In genomic region chr19:55156202-55157063, GRCh38 we compare ENCODE assay signal across 8 cellular contexts. TPM values are rescaled to one million over a fixed set of nuclear protein-coding genes. Genes with fewer than 3 reads are reported as not detected.
A peak's percentile ranks its signal among the peaks of the same experiment; 100 is the strongest.
DNase-seq lines count a peak whose midpoint lies in the region; ATAC-seq and TF ChIP-seq lines count a peak whose summit lies in the region.

No MANE protein-coding gene starts in this region.

- H3K18ac ChIP-seq in H9 (ENCODE audit: insufficient read length, low read depth, low read length): no peak overlapping the region

- H3K9me2 ChIP-seq in PC-3 (replicated peaks; ENCODE audit: low read length): no peaks in the 10 kb centered on the region

- H3K27ac Mint-ChIP-seq in H9: peak overlapping the region; percentile 93 to 94 (median 94); a peak in 6 of 7 replicates
- no peak overlapping the region for H3K27ac Mint-ChIP-seq in effector memory CD8-positive, alpha-beta T cell

- H3K36me3 ChIP-seq in PC-3 (ENCODE audit: low read depth, low read length): no peaks in the 10 kb centered on the region

- intact Hi-C loops in PC-3 (cut with micrococcal nuclease): no loop called here

- no peak overlapping the region for H2BK15ac ChIP-seq in H9 (ENCODE audit: low read depth, low read length)

- no peaks in the 10 kb centered on the region for H3K79me2 ChIP-seq in H9 (ENCODE audit: insufficient read depth, low read length)
- H3K79me2 ChIP-seq in PC-3 (ENCODE audit: low read length): no peaks in the 10 kb centered on the region

- POLR2A ChIA-PET in PC-3 (lab: Charles Lee; ENCODE audit: unreplicated experiment): interaction anchor here (0.6 to 0.7 kb wide), 3 partner anchors 254 to 443 kb away, joined by 4 to 23 read pairs (median 10); no protein-coding TSS in a partner anchor

- TF ChIP-seq CTCF in H9 (conservative IDR thresholded peaks at IDR 0.05): no peak
- no peak for TF ChIP-seq CTCF in PC-3 (conservative IDR thresholded peaks at IDR 0.05; ENCODE audit: low read depth, low read length)

- H2AK5ac ChIP-seq in H9 (ENCODE audit: insufficient read length, low read length): no peak overlapping the region

- no peak overlapping the region for H3K56ac ChIP-seq in H9 (ENCODE audit: insufficient read length, low read depth, low read length)

- H3T11ph ChIP-seq in H9 (ENCODE audit: low read length): no peak overlapping the region

- H3K27me3 ChIP-seq in H9 (ENCODE audit: insufficient read depth, low read length): no peaks in the 10 kb centered on the region
- no peaks in the 10 kb centered on the region for H3K27me3 ChIP-seq in PC-3 (ENCODE audit: low read length)

- H3K4me1 Mint-ChIP-seq in H9: peaks cover 18 to 27% of the 10 kb centered on the region in 2 experiments
- H3K4me1 Mint-ChIP-seq in effector memory CD8-positive, alpha-beta T cell (ENCODE audit: low read depth in 2 of 2): peaks cover 24 to 25% of the 10 kb centered on the region in 2 donors

- H3K23ac ChIP-seq in H9 (ENCODE audit: insufficient read length, low read depth, low read length): no peak overlapping the region

- H3K4me1 ChIP-seq in H9 (ENCODE audit: insufficient read depth, low read length) (no peaks in the 10 kb centered on the region; the same call in 1 of the 2 replicates), PC-3 (ENCODE audit: insufficient read depth, low read length) (peaks cover 21% of the 10 kb centered on the region)

- no TSS peak for BruUV-seq in PC-3 (replicated peaks; lab: Mats Ljungman, UMichigan)

- no peaks in the 10 kb centered on the region for H3K79me1 ChIP-seq in H9 (ENCODE audit: insufficient read depth, low read depth, low read length, poor library complexity, severe bottlenecking)

- peaks cover 19% of the 10 kb centered on the region for H3K27me3 Mint-ChIP-seq in H9 (ENCODE audit: low read depth)
- H3K27me3 Mint-ChIP-seq in effector memory CD8-positive, alpha-beta T cell: peaks cover 31 to 60% of the 10 kb centered on the region in 2 donors

- no peak overlapping the region for H2BK12ac ChIP-seq in H9 (ENCODE audit: insufficient read length, low read depth, low read length)

- H2AFZ ChIP-seq in H9 (ENCODE audit: low read length) (no peak overlapping the region), PC-3 (ENCODE audit: low read length) (peak overlapping the region; percentile 86)

- CTCF ChIA-PET in PC-3 (lab: Charles Lee): interaction anchor here (0.6 to 1.0 kb wide), 4 partner anchors 10 to 525 kb away, joined by 3 to 8 read pairs (median 4); partner anchors contain the start of gene DNAAF3

- no CpG with 5 or more reads among the region's 52 CpGs for WGBS in H9 (ENCODE audit: extremely low coverage, insufficient read length, low lambda C conversion rate)

- H3K4me2 ChIP-seq in H9 (ENCODE audit: insufficient read depth, insufficient read length, low read length) (peak overlapping the region; percentile 89), PC-3 (ENCODE audit: low read length) (peak overlapping the region; percentile 81)

- H4K20me1 ChIP-seq in H9 (ENCODE audit: control insufficient read depth, insufficient read depth, insufficient read length): no peaks in the 10 kb centered on the region
- H4K20me1 ChIP-seq in PC-3 (ENCODE audit: low read length): no peaks in the 10 kb centered on the region

- no peak overlapping the region for H2BK5ac ChIP-seq in H9 (ENCODE audit: insufficient read length, low read length)

- H3K4me3 ChIP-seq in PC-3 (ENCODE audit: low read length): peak overlapping the region; percentile 68

- peak overlapping the region; percentile 81 to 95 for H3K4me3 Mint-ChIP-seq in H9
- H3K4me3 Mint-ChIP-seq in effector memory CD8-positive, alpha-beta T cell: peak overlapping the region; percentile 26 to 34

- no peaks in the 10 kb centered on the region; a peak in 2 of 5 replicates for H3K9me3 Mint-ChIP-seq in H9
- peaks cover 6 to 10% of the 10 kb centered on the region in 2 donors for H3K9me3 Mint-ChIP-seq in effector memory CD8-positive, alpha-beta T cell

- H3K14ac ChIP-seq in H9 (ENCODE audit: insufficient read depth, low read length): peak overlapping the region; percentile 65

- H2BK20ac ChIP-seq in H9 (ENCODE audit: low read depth, low read length, poor library complexity, severe bottlenecking): no peak overlapping the region

- ATAC-seq in PC-3 (peak; percentile 58), GM21515 (IDR thresholded peaks at IDR 0.05; ENCODE audit: unreplicated experiment) (no peak), GM18519 (IDR thresholded peaks at IDR 0.05; ENCODE audit: low FRiP score, unreplicated experiment) (no peak)
- no peak for ATAC-seq in effector memory CD8-positive, alpha-beta T cell (replicated peaks)

- no peak overlapping the region for H4K91ac ChIP-seq in H9 (ENCODE audit: insufficient read length, low read depth, low read length)

- no peak overlapping the region for H2BK120ac ChIP-seq in H9 (ENCODE audit: low read depth, low read length, poor library complexity, severe bottlenecking)

- H4K5ac ChIP-seq in H9 (ENCODE audit: insufficient read length, low read depth, low read length): no peak overlapping the region

- H3F3A ChIP-seq in PC-3 (ENCODE audit: low read length, unreplicated experiment): peaks cover 5% of the 10 kb centered on the region

- H3K27ac ChIP-seq in H9 (ENCODE audit: insufficient read length, low read depth, low read length): no peak overlapping the region
- H3K27ac ChIP-seq in PC-3 (ENCODE audit: low read length): no peak overlapping the region

- peaks cover 23 to 32% (median 28%) of the 10 kb centered on the region in 3 experiments for H3K36me3 Mint-ChIP-seq in H9 (ENCODE audit: insufficient read depth in 1 of 3, low read depth in 3 of 3)
- H3K36me3 Mint-ChIP-seq in effector memory CD8-positive, alpha-beta T cell (ENCODE audit: insufficient read depth): peaks cover 3% of the 10 kb centered on the region

- DNase-seq in 8988T: peak; percentile 75
- peak; percentile 99 for DNase-seq in H9
- peak; percentile 78 for DNase-seq in PC-3
- DNase-seq in effector memory CD8-positive, alpha-beta T cell: no peak
- peak; percentile 75 for DNase-seq in mucosa of gallbladder (ENCODE audit: low spot score)
- DNase-seq in SKM-1 treated with dmso at 0.1 percent for 144 hours (lab: John Stamatoyannopoulos, UW; ENCODE audit: unreplicated experiment): no peak

- H3K9ac ChIP-seq in H9 (ENCODE audit: extremely low read depth, insufficient read length, low read length) (peak overlapping the region; percentile 37), PC-3 (ENCODE audit: low read length) (0 out of 2 replicates have a peak overlapping the region, but pooled peaks have one; percentile 18)

- no peak overlapping the region for H3K4ac ChIP-seq in H9 (ENCODE audit: low read depth, low read length)

- no peak overlapping the region for H4K8ac ChIP-seq in H9 (replicated peaks; ENCODE audit: insufficient read length, low read depth, low read length)

- H3K9me3 ChIP-seq in H9 (ENCODE audit: control insufficient read depth, low read depth, low read length) (no peaks in the 10 kb centered on the region), PC-3 (ENCODE audit: low read length) (no peaks in the 10 kb centered on the region)

- peaks cover 13% of the 10 kb centered on the region for H3K23me2 ChIP-seq in H9 (ENCODE audit: insufficient read length, low read depth, low read length, poor library complexity, severe bottlenecking)

RNA-seq across cellular contexts. Expression of gene TNNI3, which starts 1.1 kb away (rescaled TPM):
- 36.9 and 41.0 TPM in 2 replicates for total RNA-seq in H9 (2021)
- total RNA-seq in PC-3 (2014; rRNA removed): 32.4 and 40.1 TPM in 2 replicates
- not detected for total RNA-seq in mucosa of gallbladder

RNA-seq across cellular contexts. Expression of gene TNNT1, which starts 7.4 kb away (rescaled TPM):
- total RNA-seq in H9 (2021): 124 and 127 TPM in 2 replicates
- total RNA-seq in PC-3 (2014; rRNA removed): 266 and 317 TPM in 2 replicates
- total RNA-seq in mucosa of gallbladder: 0.72 TPM

RNA-seq across cellular contexts. Expression of gene DNAAF3, which starts 10.0 kb away (rescaled TPM):
- 3.0 and 4.6 TPM in 2 replicates for total RNA-seq in H9 (2021)
- total RNA-seq in PC-3 (2014; rRNA removed): 30.0 and 45.7 TPM in 2 replicates
- total RNA-seq in mucosa of gallbladder: 7.3 TPM

RNA-seq across cellular contexts. Expression of gene SYT5, which starts 23.7 kb away (rescaled TPM):
- total RNA-seq in H9 (2021) (3.0 and 4.5 TPM in 2 replicates), PC-3 (2014; rRNA removed) (0.40 and 2.5 TPM in 2 replicates), mucosa of gallbladder (not detected)

RNA-seq across cellular contexts. Expression of gene PPP1R12C, which starts 39.0 kb away (rescaled TPM):
- 79.9 and 87.7 TPM in 2 replicates for total RNA-seq in H9 (2021)
- total RNA-seq in PC-3 (2014; rRNA removed): 136 and 180 TPM in 2 replicates
- 189 TPM for total RNA-seq in mucosa of gallbladder

Comparison
In these comparisons a context has a peak if more than half of its experiments do, and no peak if none do; other contexts are left out.
1. DNase-seq: peak in 8988T (single experiment), H9 (single experiment), PC-3 (single experiment) and mucosa of gallbladder (single experiment); none in effector memory CD8-positive, alpha-beta T cell (0 of 3) and SKM-1 treated with dmso at 0.1 percent for 144 hours (single experiment).
2. H3K27ac Mint-ChIP-seq: peak in H9 (3 of 3); none in effector memory CD8-positive, alpha-beta T cell (0 of 2).
3. RNA of gene TNNI3, which starts 1.1 kb away (total RNA-seq): 36.9 to 41.0 TPM in H9 and 32.4 to 40.1 TPM in PC-3; not detected in mucosa of gallbladder (single experiment); every median in the first group is over 10 times any median in the second.
4. RNA of gene TNNT1, which starts 7.4 kb away (total RNA-seq): 266 to 317 TPM in PC-3 and 124 to 127 TPM in H9; 0.72 TPM in mucosa of gallbladder (single experiment); every median in the first group is over 10 times any median in the second.